8 cellular contexts compared by ENCODE assay signal in genomic region chr11:83827940-83828554, GRCh38.
A peak's percentile ranks its signal among the peaks of the same experiment; 100 is the strongest.
DNase-seq lines count a peak whose midpoint lies in the region; ATAC-seq and TF ChIP-seq lines count a peak whose summit lies in the region.

No MANE protein-coding gene starts in this region.

- DNase-seq in GM03348 (ENCODE audit: low spot score) (peak; percentile 50), SIG-M5 (lab: John Stamatoyannopoulos, UW) (peak; percentile 3), fibroblast of the aortic adventitia (ENCODE audit: low read depth) (peak; percentile 60), gastrocnemius medialis (no peak)
- peak; percentile 28 for DNase-seq in Jurkat, Clone E6-1 (ENCODE audit: low read depth, low spot score)
- no peak for DNase-seq in activated CD8-positive, alpha-beta memory T cell treated with anti-CD3 and anti-CD28 coated beads, Interleukin-2, amount 10 ng/mL, durations not matched to agents 7 days and 5 days
- no peak for DNase-seq in activated naive CD4-positive, alpha-beta T cell treated with anti-CD3 and anti-CD28 coated beads for 36 hours

- no peaks in the 10 kb centered on the region for H3K27me3 ChIP-seq in gastrocnemius medialis

- H3K4me3 ChIP-seq in Jurkat, Clone E6-1 (ENCODE audit: low read length), result no peak overlapping the region
- H3K4me3 ChIP-seq in fibroblast of the aortic adventitia (ENCODE audit: low read depth, low read length) (peak overlapping the region; percentile 42), gastrocnemius medialis (peak overlapping the region in 3 of 4 donors; percentile 15 to 25 (median 23))

- no peaks in the 10 kb centered on the region for H3K9me3 ChIP-seq in gastrocnemius medialis

- in situ Hi-C loops in gastrocnemius medialis (cut with MboI; ENCODE audit: low sequenced_read_pairs in 4 of 4), result loop anchor here in 3 of 4 donors (10.0 to 25.0 kb wide), 4 partner anchors 709 to 1113 kb away; no protein-coding TSS in a partner anchor

- no peaks in the 10 kb centered on the region for H3K4me1 ChIP-seq in gastrocnemius medialis

- no peaks in the 10 kb centered on the region for H3K4me1 Mint-ChIP-seq in activated CD8-positive, alpha-beta memory T cell treated with anti-CD3 and anti-CD28 coated beads, Interleukin-2, amount 10 ng/mL, durations not matched to agents 7 days and 5 days
- H3K4me1 Mint-ChIP-seq in activated naive CD4-positive, alpha-beta T cell treated with anti-CD3 and anti-CD28 coated beads for 36 hours (ENCODE audit: low read depth), result peaks cover 2% of the 10 kb centered on the region

- peaks cover 3% of the 10 kb centered on the region for H3K27me3 Mint-ChIP-seq in activated CD8-positive, alpha-beta memory T cell treated with anti-CD3 and anti-CD28 coated beads, Interleukin-2, amount 10 ng/mL, durations not matched to agents 7 days and 5 days
- no peaks in the 10 kb centered on the region for H3K27me3 Mint-ChIP-seq in activated naive CD4-positive, alpha-beta T cell treated with anti-CD3 and anti-CD28 coated beads for 36 hours (ENCODE audit: low read depth)

- no peak for TF ChIP-seq POLR2A in gastrocnemius medialis (IDR thresholded peaks at IDR 0.05)

- H3K27ac Mint-ChIP-seq in activated CD8-positive, alpha-beta memory T cell treated with anti-CD3 and anti-CD28 coated beads, Interleukin-2, amount 10 ng/mL, durations not matched to agents 7 days and 5 days, result no peak overlapping the region
- no peak overlapping the region for H3K27ac Mint-ChIP-seq in activated naive CD4-positive, alpha-beta T cell treated with anti-CD3 and anti-CD28 coated beads for 36 hours

- TF ChIP-seq CTCF in fibroblast of the aortic adventitia (IDR thresholded peaks at IDR 0.05; ENCODE audit: insufficient read depth, low read length) (peak; percentile 64), gastrocnemius medialis (IDR thresholded peaks at IDR 0.05 in 4 of 5, conservative IDR thresholded peaks at IDR 0.05 in 1 of 5) (peak in 3 of 5 experiments; percentile 4 to 34 (median 17))

- H3K27ac ChIP-seq in gastrocnemius medialis, result no peak overlapping the region

- ATAC-seq in GM21526 (IDR thresholded peaks at IDR 0.05; ENCODE audit: low FRiP score, unreplicated experiment) (peak; percentile 76), gastrocnemius medialis (peak in 1 of 2 donors; percentile 33)
- ATAC-seq in activated CD8-positive, alpha-beta memory T cell treated with anti-CD3 and anti-CD28 coated beads, Interleukin-2, amount 10 ng/mL, durations not matched to agents 7 days and 5 days, result no peak

- H3K4me3 Mint-ChIP-seq in activated CD8-positive, alpha-beta memory T cell treated with anti-CD3 and anti-CD28 coated beads, Interleukin-2, amount 10 ng/mL, durations not matched to agents 7 days and 5 days, result no peak overlapping the region
- no peak overlapping the region for H3K4me3 Mint-ChIP-seq in activated naive CD4-positive, alpha-beta T cell treated with anti-CD3 and anti-CD28 coated beads for 36 hours

- no peaks in the 10 kb centered on the region for H3K36me3 Mint-ChIP-seq in activated CD8-positive, alpha-beta memory T cell treated with anti-CD3 and anti-CD28 coated beads, Interleukin-2, amount 10 ng/mL, durations not matched to agents 7 days and 5 days
- no peaks in the 10 kb centered on the region for H3K36me3 Mint-ChIP-seq in activated naive CD4-positive, alpha-beta T cell treated with anti-CD3 and anti-CD28 coated beads for 36 hours (ENCODE audit: low read depth)

- CTCF ChIA-PET in activated CD8-positive, alpha-beta memory T cell treated with anti-CD3 and anti-CD28 coated beads, Interleukin-2, amount 10 ng/mL, durations not matched to agents 7 days and 5 days (lab: Charles Lee), result interaction anchor here (0.9 to 1.2 kb wide), 3 partner anchors 8 to 535 kb away, joined by 3 to 6 read pairs (median 4); no protein-coding TSS in a partner anchor
- CTCF ChIA-PET in activated naive CD4-positive, alpha-beta T cell treated with anti-CD3 and anti-CD28 coated beads for 36 hours (lab: Charles Lee), result interaction anchor here (0.8 to 2.1 kb wide), 6 partner anchors 8 to 737 kb away, joined by 3 to 13 read pairs (median 4); no protein-coding TSS in a partner anchor

- H3K36me3 ChIP-seq in gastrocnemius medialis, result no peaks in the 10 kb centered on the region

- intact Hi-C loops in gastrocnemius medialis (cut with DNase I; ENCODE audit: low total_unique reads), result no loop called here
- intact Hi-C loops in activated naive CD4-positive, alpha-beta T cell treated with anti-CD3 and anti-CD28 coated beads for 36 hours (cut with micrococcal nuclease), result loop anchor here (1.0 to 5.0 kb wide), 2 partner anchors 736 to 884 kb away; no protein-coding TSS in a partner anchor

- no peaks in the 10 kb centered on the region for H3K9me3 Mint-ChIP-seq in activated CD8-positive, alpha-beta memory T cell treated with anti-CD3 and anti-CD28 coated beads, Interleukin-2, amount 10 ng/mL, durations not matched to agents 7 days and 5 days (ENCODE audit: low read depth)
- no peaks in the 10 kb centered on the region for H3K9me3 Mint-ChIP-seq in activated naive CD4-positive, alpha-beta T cell treated with anti-CD3 and anti-CD28 coated beads for 36 hours

Comparison
In these comparisons a context has a peak if more than half of its experiments do, and no peak if none do; other contexts are left out.
1. DNase-seq: peak in GM03348 (single experiment), Jurkat, Clone E6-1 (single experiment), SIG-M5 (single experiment) and fibroblast of the aortic adventitia (single experiment); none in gastrocnemius medialis (0 of 2), activated CD8-positive, alpha-beta memory T cell treated with anti-CD3 and anti-CD28 coated beads, Interleukin-2, amount 10 ng/mL, durations not matched to agents 7 days and 5 days (single experiment) and activated naive CD4-positive, alpha-beta T cell treated with anti-CD3 and anti-CD28 coated beads for 36 hours (single experiment).